Comparison of ENCODE assay signal across 21 cellular contexts in genomic region chr19:3931041-3931440, GRCh38. TPM values are rescaled to one million over a fixed set of nuclear protein-coding genes. Genes with fewer than 3 reads are reported as not detected.
DNase-seq lines count a peak whose midpoint lies in the region; ATAC-seq, FAIRE-seq and TF ChIP-seq lines count a peak whose summit lies in the region.
"Had no signal": no experiment of that assay in that cellular context is flagged by ENCODE, and none has a peak within 500 bp of the region (broad histone marks: within the 10 kb centered on the region; RNA-seq: fewer than 3 reads in every experiment).

No MANE protein-coding gene starts in this region.

- no peaks in the 10 kb centered on the region for H3K9me3 ChIP-seq in right lobe of liver
- H3K9me3 ChIP-seq in HepG2 (ENCODE audit: low read length): no peaks in the 10 kb centered on the region
- no peaks in the 10 kb centered on the region for H3K9me3 ChIP-seq in cardiac muscle cell (ENCODE audit: low read depth)
- H3K9me3 ChIP-seq in transverse colon: no peaks in the 10 kb centered on the region
- H3K9me3 ChIP-seq: BLaER1 treated with 17β-estradiol and CSF1 and Interleukin-3, amounts not matched to agents 10 nM and 100 nM; HAP-1; SJSA1 had no signal

- H3K27ac ChIP-seq in right lobe of liver (no peak overlapping the region), HepG2 (ENCODE audit: extremely low read length, insufficient read depth, low read length) (no peak overlapping the region), cardiac muscle cell (peak overlapping the region; percentile 62), transverse colon (no peak overlapping the region)
- H3K27ac ChIP-seq: BLaER1 treated with 17β-estradiol and CSF1 and Interleukin-3, amounts not matched to agents 10 nM and 100 nM; SJSA1 had no signal

- BruUV-seq in HepG2 (replicated peaks; lab: Mats Ljungman, UMichigan): no TSS peak

- no peak overlapping the region for H3K9ac ChIP-seq in HepG2 (ENCODE audit: insufficient read depth, low read depth, low read length)
- H3K9ac ChIP-seq: BLaER1 treated with 17β-estradiol and CSF1 and Interleukin-3, amounts not matched to agents 10 nM and 100 nM had no signal

- no peaks in the 10 kb centered on the region for H3K4me1 Mint-ChIP-seq in natural killer cell

- ATAC-seq in right lobe of liver (peak; percentile 47 to 82 (median 74)), HepG2 (no peak), left lobe of liver (peak; percentile 86), HG03439 (IDR thresholded peaks at IDR 0.05; ENCODE audit: unreplicated experiment) (no peak), natural killer cell (no peak)
- ATAC-seq: K562 had no signal

- TF ChIP-seq EP300 in HepG2 (IDR thresholded peaks at IDR 0.05; ENCODE audit: low read depth in 2 of 2, low read length in 2 of 2) (no peak), HepG2 (CRISPR knock-in tag; IDR thresholded peaks at IDR 0.05; ENCODE audit: borderline replicate concordance) (no peak), transverse colon (IDR thresholded peaks at IDR 0.05; ENCODE audit: low read depth) (no peak)

- FAIRE-seq in HepG2 (lab: Jason Lieb, UNC): no peak
- FAIRE-seq: K562 had no signal

- DNase-seq in right lobe of liver (peak in 2 of 3 donors; percentile 36 to 58), HepG2 (ENCODE audit: low spot score) (no peak), cardiac muscle cell (ENCODE audit: low read depth in 1 of 2, low spot score in 1 of 2) (no peak), left lobe of liver (ENCODE audit: low spot score) (peak; percentile 58), transverse colon (peak; percentile 14), NCI-H2029 (lab: John Stamatoyannopoulos, UW) (no peak), natural killer cell (no peak)
- DNase-seq: DMS153, EL, NCI-H1436 treated with DMSO at 0.1 percent for 48 hours, NCI-H2107, NCI-H345, NCI-H69 had no signal

- POLR2A ChIA-PET in HepG2 (lab: Yijun Ruan, JAX): no interaction called here

- H3K36me3 ChIP-seq in right lobe of liver (no peaks in the 10 kb centered on the region), HepG2 (replicated peaks in 1 of 2; ENCODE audit: control insufficient read depth in 1 of 2, insufficient read depth in 2 of 2, low read length in 2 of 2) (no peaks in the 10 kb centered on the region), cardiac muscle cell (no peaks in the 10 kb centered on the region), transverse colon (no peaks in the 10 kb centered on the region)
- H3K36me3 ChIP-seq: BLaER1 treated with 17β-estradiol and CSF1 and Interleukin-3, amounts not matched to agents 10 nM and 100 nM; HAP-1; SJSA1 had no signal

- in situ Hi-C loops in HepG2 (cut with HindIII; ENCODE audit: extremely low pct_ligation_motif_present, low pct_unique_long_range_greater_than_20kb): no loop called here
- in situ Hi-C loops in transverse colon (cut with MboI; ENCODE audit: low pct_ligation_motif_present in 1 of 4, low pct_unique_long_range_greater_than_20kb in 1 of 4, low sequenced_read_pairs in 3 of 4): no loop called here

- H4K20me1 ChIP-seq in HepG2 (ENCODE audit: insufficient read depth, low read length): no peaks in the 10 kb centered on the region

- H3K4me2 ChIP-seq in HepG2 (ENCODE audit: low read depth, low read length): no peak overlapping the region
- H3K4me2 ChIP-seq: BLaER1 treated with 17β-estradiol and CSF1 and Interleukin-3, amounts not matched to agents 10 nM and 100 nM had no signal

- intact Hi-C loops in right lobe of liver (cut with DNase I): no loop called here
- intact Hi-C loops in HepG2 (cut with micrococcal nuclease; ENCODE audit: unreplicated experiment): no loop called here
- intact Hi-C loops in transverse colon (cut with DNase I; ENCODE audit: low total_unique reads): no loop called here
- intact Hi-C loops in natural killer cell (cut with micrococcal nuclease): no loop called here

- TF ChIP-seq POLR2A in right lobe of liver (IDR thresholded peaks at IDR 0.05) (no peak), HepG2 (IDR thresholded peaks at IDR 0.05; ENCODE audit: insufficient read depth in 1 of 2, low read depth in 2 of 2, low read length in 2 of 2) (no peak), transverse colon (IDR thresholded peaks at IDR 0.05) (no peak)

- no peak overlapping the region for H2AFZ ChIP-seq in HepG2 (ENCODE audit: low read length)

- H3K4me3 ChIP-seq in right lobe of liver (no peak overlapping the region), HepG2 (replicated peaks in 1 of 3; ENCODE audit: insufficient read depth in 1 of 3, low read depth in 2 of 3, low read length in 3 of 3) (no peak overlapping the region), cardiac muscle cell (no peak overlapping the region), transverse colon (no peak overlapping the region)
- H3K4me3 ChIP-seq: BLaER1 treated with 17β-estradiol and CSF1 and Interleukin-3, amounts not matched to agents 10 nM and 100 nM; HAP-1; K562; SJSA1 had no signal

- CTCF ChIA-PET in HepG2 (lab: Yijun Ruan, JAX; ENCODE audit: low intra/inter-chr PET ratio, low total read pairs): no interaction called here

- no peaks in the 10 kb centered on the region for H3K4me1 ChIP-seq in right lobe of liver
- H3K4me1 ChIP-seq in HepG2 (ENCODE audit: insufficient read depth, low read length): no peaks in the 10 kb centered on the region
- H3K4me1 ChIP-seq in cardiac muscle cell (ENCODE audit: low read depth): peaks cover 3% of the 10 kb centered on the region
- H3K4me1 ChIP-seq in transverse colon: peaks cover 0 to 5% (median 0%) of the 10 kb centered on the region in 4 donors
- H3K4me1 ChIP-seq: HAP-1, SJSA1 had no signal

- H3K27ac Mint-ChIP-seq in natural killer cell: no peak overlapping the region

- peaks cover 7 to 8% of the 10 kb centered on the region in 2 donors for H3K27me3 Mint-ChIP-seq in natural killer cell (ENCODE audit: low read depth in 2 of 2)

- no peaks in the 10 kb centered on the region for H3K9me3 Mint-ChIP-seq in natural killer cell

- H3K27me3 ChIP-seq in right lobe of liver (no peaks in the 10 kb centered on the region), HepG2 (ENCODE audit: control insufficient read depth in 1 of 2, insufficient read depth in 2 of 2, low read length in 2 of 2) (peaks cover 3 to 25% of the 10 kb centered on the region in 2 experiments; a peak in 3 of 5 replicates), cardiac muscle cell (no peaks in the 10 kb centered on the region), transverse colon (peaks cover 35% of the 10 kb centered on the region)

- 31% methylated on average over 4 of the region's 8 CpGs for WGBS in right lobe of liver (ENCODE audit: insufficient coverage, low coverage, low lambda C conversion rate, missing lambda C conversion rate)
- WGBS in HepG2 (ENCODE audit: low lambda C conversion rate): 8% methylated on average over 6 of the region's 8 CpGs
- WGBS in transverse colon (ENCODE audit: low coverage in 1 of 2), 2 donors: 61% methylated on average over 8 of the region's 8 CpGs; no CpG with 5 or more reads in 1 of the 2 donors

- no peak for TF ChIP-seq RAD21 in HepG2 (CRISPR knock-in tag; IDR thresholded peaks at IDR 0.05)

- H3K79me2 ChIP-seq in HepG2 (ENCODE audit: insufficient read depth, low read length): no peaks in the 10 kb centered on the region

- TF ChIP-seq CTCF in right lobe of liver (IDR thresholded peaks at IDR 0.05) (no peak), HepG2 (CRISPR knock-in tag; IDR thresholded peaks at IDR 0.05) (no peak), cardiac muscle cell (IDR thresholded peaks at IDR 0.05; ENCODE audit: low read depth, low read length) (no peak), transverse colon (IDR thresholded peaks at IDR 0.05) (no peak), natural killer cell (IDR thresholded peaks at IDR 0.05) (no peak)

- H3K4me3 Mint-ChIP-seq in natural killer cell: no peak overlapping the region

- no peaks in the 10 kb centered on the region for H3K36me3 Mint-ChIP-seq in natural killer cell

RNA-seq across cellular contexts. Expression of gene NMRK2, which starts 1.8 kb away (rescaled TPM):
- total RNA-seq in right lobe of liver (under 1 TPM in 1 of 6 experiments, not detected in 5; 0.17 TPM), HepG2 (2016; rRNA removed; fragmentation: Illumina TruSeq; extraction: Trizol) (not detected in 2 replicates), cardiac muscle cell (32.9 and 46.5 TPM in 2 replicates), left lobe of liver (not detected), transverse colon (under 1 TPM in 1 of 4 donors, not detected in 3; 0.41 TPM), natural killer cell (not detected)
- not detected in 2 replicates for total RNA-seq in HepG2 (2016; cell fraction: cytosol; rRNA removed; fragmentation: Illumina TruSeq; extraction: Trizol; ENCODE audit: low read depth)
- not detected in 2 replicates for total RNA-seq in HepG2 (2016; cell fraction: insoluble cytoplasmic fraction; rRNA removed; fragmentation: Illumina TruSeq; extraction: Trizol)
- total RNA-seq in HepG2 (2016; cell fraction: membrane; rRNA removed; fragmentation: Illumina TruSeq; extraction: Trizol): not detected in 2 replicates
- total RNA-seq in HepG2 (2016; cell fraction: nucleus; rRNA removed; fragmentation: Illumina TruSeq; extraction: Trizol): not detected in 2 replicates
- polyA plus RNA-seq in HepG2 (2011; rRNA removed) (not detected in 2 replicates), cardiac muscle cell (34.3 and 39.4 TPM in 2 replicates)
- not detected in 2 replicates for polyA plus RNA-seq in HepG2 (2011; cell fraction: cytosol; rRNA removed)
- polyA plus RNA-seq in HepG2 (2011; cell fraction: nucleus; rRNA removed): not detected in 2 replicates
- not detected in 2 replicates for polyA plus RNA-seq in HepG2 (2012)
- not detected in 2 replicates for polyA plus RNA-seq in HepG2 (2016; cell fraction: cytosol; fragmentation: Illumina TruSeq; extraction: Trizol; ENCODE audit: low read depth)
- polyA plus RNA-seq in HepG2 (2016; cell fraction: insoluble cytoplasmic fraction; fragmentation: Illumina TruSeq; extraction: Trizol; ENCODE audit: low read depth): not detected in 2 replicates
- polyA plus RNA-seq in HepG2 (2016; cell fraction: membrane; fragmentation: Illumina TruSeq; extraction: Trizol; ENCODE audit: low read depth): not detected in 2 replicates
- not detected in 2 replicates for polyA plus RNA-seq in HepG2 (2016; cell fraction: nucleus; fragmentation: Illumina TruSeq; extraction: Trizol; ENCODE audit: insufficient read depth, low read depth)
- polyA minus RNA-seq in HepG2 (2011; rRNA and poly(A)+ RNA removed; ENCODE audit: low replicate concordance): not detected in 2 replicates
- not detected in 2 replicates for polyA minus RNA-seq in HepG2 (2011; cell fraction: cytosol; rRNA and poly(A)+ RNA removed)
- polyA minus RNA-seq in HepG2 (2011; cell fraction: nucleus; rRNA and poly(A)+ RNA removed): not detected in 2 replicates
- total RNA-seq: A172, HT1080, K562, RPMI7951, SJSA1 had no signal
- polyA plus RNA-seq: K562 had no signal

RNA-seq across cellular contexts. Expression of gene DAPK3, which starts 39.9 kb away (rescaled TPM):
- total RNA-seq in right lobe of liver (10 to 100 TPM; 13.1 to 63.7 (median 24.9) TPM), HepG2 (2016; rRNA removed; fragmentation: Illumina TruSeq; extraction: Trizol) (22.0 and 30.5 TPM in 2 replicates), cardiac muscle cell (133 and 157 TPM in 2 replicates), left lobe of liver (20.4 TPM), transverse colon (10 to 100 TPM; 54.6 to 89.0 (median 82.3) TPM), natural killer cell (10 to 100 TPM; 54.3 to 66.4 (median 58.1) TPM)
- 5.0 and 5.5 TPM in 2 replicates for total RNA-seq in HepG2 (2016; cell fraction: cytosol; rRNA removed; fragmentation: Illumina TruSeq; extraction: Trizol; ENCODE audit: low read depth)
- 18.7 and 32.5 TPM in 2 replicates for total RNA-seq in HepG2 (2016; cell fraction: insoluble cytoplasmic fraction; rRNA removed; fragmentation: Illumina TruSeq; extraction: Trizol)
- 9.6 and 13.4 TPM in 2 replicates for total RNA-seq in HepG2 (2016; cell fraction: membrane; rRNA removed; fragmentation: Illumina TruSeq; extraction: Trizol)
- total RNA-seq in HepG2 (2016; cell fraction: nucleus; rRNA removed; fragmentation: Illumina TruSeq; extraction: Trizol): 20.1 and 21.1 TPM in 2 replicates
- polyA plus RNA-seq in HepG2 (2011; rRNA removed) (37.3 and 51.9 TPM in 2 replicates), cardiac muscle cell (72.1 and 90.2 TPM in 2 replicates)
- polyA plus RNA-seq in HepG2 (2011; cell fraction: cytosol; rRNA removed): 36.9 and 42.7 TPM in 2 replicates
- 102 and 107 TPM in 2 replicates for polyA plus RNA-seq in HepG2 (2011; cell fraction: nucleus; rRNA removed)
- 20.1 and 33.8 TPM in 2 replicates for polyA plus RNA-seq in HepG2 (2012)
- 2.6 and 2.9 TPM in 2 replicates for polyA plus RNA-seq in HepG2 (2016; cell fraction: cytosol; fragmentation: Illumina TruSeq; extraction: Trizol; ENCODE audit: low read depth)
- 20.1 and 23.6 TPM in 2 replicates for polyA plus RNA-seq in HepG2 (2016; cell fraction: insoluble cytoplasmic fraction; fragmentation: Illumina TruSeq; extraction: Trizol; ENCODE audit: low read depth)
- polyA plus RNA-seq in HepG2 (2016; cell fraction: membrane; fragmentation: Illumina TruSeq; extraction: Trizol; ENCODE audit: low read depth): 5.9 and 6.0 TPM in 2 replicates
- polyA plus RNA-seq in HepG2 (2016; cell fraction: nucleus; fragmentation: Illumina TruSeq; extraction: Trizol; ENCODE audit: insufficient read depth, low read depth): 45.3 and 46.8 TPM in 2 replicates
- polyA minus RNA-seq in HepG2 (2011; rRNA and poly(A)+ RNA removed; ENCODE audit: low replicate concordance): 44.0 and 66.3 TPM in 2 replicates
- 15.7 and 22.0 TPM in 2 replicates for polyA minus RNA-seq in HepG2 (2011; cell fraction: cytosol; rRNA and poly(A)+ RNA removed)
- polyA minus RNA-seq in HepG2 (2011; cell fraction: nucleus; rRNA and poly(A)+ RNA removed): 24.7 and 27.2 TPM in 2 replicates

RNA-seq across cellular contexts. Expression of gene ATCAY, which starts 50.6 kb away (rescaled TPM):
- total RNA-seq in right lobe of liver (not detected), HepG2 (2016; rRNA removed; fragmentation: Illumina TruSeq; extraction: Trizol) (not detected in 2 replicates), cardiac muscle cell (0.15 and 0.25 TPM in 2 replicates), left lobe of liver (not detected), transverse colon (under 1 TPM in 3 of 4 donors, not detected in 1; 0.32 to 0.60 (median 0.55) TPM), natural killer cell (not detected)
- not detected in 2 replicates for total RNA-seq in HepG2 (2016; cell fraction: cytosol; rRNA removed; fragmentation: Illumina TruSeq; extraction: Trizol; ENCODE audit: low read depth)
- total RNA-seq in HepG2 (2016; cell fraction: insoluble cytoplasmic fraction; rRNA removed; fragmentation: Illumina TruSeq; extraction: Trizol): not detected in 2 replicates
- total RNA-seq in HepG2 (2016; cell fraction: membrane; rRNA removed; fragmentation: Illumina TruSeq; extraction: Trizol): not detected in 2 replicates
- not detected in 2 replicates for total RNA-seq in HepG2 (2016; cell fraction: nucleus; rRNA removed; fragmentation: Illumina TruSeq; extraction: Trizol)
- polyA plus RNA-seq in HepG2 (2011; rRNA removed) (not detected in 2 replicates), cardiac muscle cell (0.29 and 0.40 TPM in 2 replicates)
- polyA plus RNA-seq in HepG2 (2011; cell fraction: cytosol; rRNA removed): not detected in 2 replicates
- not detected in 2 replicates for polyA plus RNA-seq in HepG2 (2011; cell fraction: nucleus; rRNA removed)
- not detected in 2 replicates for polyA plus RNA-seq in HepG2 (2012)
- polyA plus RNA-seq in HepG2 (2016; cell fraction: cytosol; fragmentation: Illumina TruSeq; extraction: Trizol; ENCODE audit: low read depth): not detected in 2 replicates
- polyA plus RNA-seq in HepG2 (2016; cell fraction: insoluble cytoplasmic fraction; fragmentation: Illumina TruSeq; extraction: Trizol; ENCODE audit: low read depth): not detected in 2 replicates
- polyA plus RNA-seq in HepG2 (2016; cell fraction: membrane; fragmentation: Illumina TruSeq; extraction: Trizol; ENCODE audit: low read depth): not detected in 2 replicates
- not detected in 2 replicates for polyA plus RNA-seq in HepG2 (2016; cell fraction: nucleus; fragmentation: Illumina TruSeq; extraction: Trizol; ENCODE audit: insufficient read depth, low read depth)
- not detected in 2 replicates for polyA minus RNA-seq in HepG2 (2011; rRNA and poly(A)+ RNA removed; ENCODE audit: low replicate concordance)
- polyA minus RNA-seq in HepG2 (2011; cell fraction: cytosol; rRNA and poly(A)+ RNA removed): not detected in 2 replicates
- not detected in 2 replicates for polyA minus RNA-seq in HepG2 (2011; cell fraction: nucleus; rRNA and poly(A)+ RNA removed)
- total RNA-seq: A172, HT1080, K562, RPMI7951 had no signal
- polyA plus RNA-seq: K562 had no signal

RNA-seq across cellular contexts. Expression of gene EEF2, which starts 54.2 kb away (rescaled TPM):
- 1,000 to 10,000 TPM in 4 of 6 experiments, 100 to 1,000 TPM in 2; 933 to 1,231 (median 1,031) TPM for total RNA-seq in right lobe of liver
- total RNA-seq in HepG2 (2016; rRNA removed; fragmentation: Illumina TruSeq; extraction: Trizol): 1,722 and 1,777 TPM in 2 replicates
- 663 and 837 TPM in 2 replicates for total RNA-seq in HepG2 (2016; cell fraction: cytosol; rRNA removed; fragmentation: Illumina TruSeq; extraction: Trizol; ENCODE audit: low read depth)
- 1,312 and 1,845 TPM in 2 replicates for total RNA-seq in HepG2 (2016; cell fraction: insoluble cytoplasmic fraction; rRNA removed; fragmentation: Illumina TruSeq; extraction: Trizol)
- total RNA-seq in HepG2 (2016; cell fraction: membrane; rRNA removed; fragmentation: Illumina TruSeq; extraction: Trizol): 2,334 and 2,783 TPM in 2 replicates
- total RNA-seq in HepG2 (2016; cell fraction: nucleus; rRNA removed; fragmentation: Illumina TruSeq; extraction: Trizol): 709 and 773 TPM in 2 replicates
- 1,441 and 1,465 TPM in 2 replicates for polyA plus RNA-seq in HepG2 (2011; rRNA removed)
- polyA plus RNA-seq in HepG2 (2011; cell fraction: cytosol; rRNA removed): 1,619 and 2,301 TPM in 2 replicates
- 945 and 1,058 TPM in 2 replicates for polyA plus RNA-seq in HepG2 (2011; cell fraction: nucleus; rRNA removed)
- polyA plus RNA-seq in HepG2 (2012): 2,825 and 3,817 TPM in 2 replicates
- polyA plus RNA-seq in HepG2 (2016; cell fraction: cytosol; fragmentation: Illumina TruSeq; extraction: Trizol; ENCODE audit: low read depth): 660 and 778 TPM in 2 replicates
- 1,198 and 1,548 TPM in 2 replicates for polyA plus RNA-seq in HepG2 (2016; cell fraction: insoluble cytoplasmic fraction; fragmentation: Illumina TruSeq; extraction: Trizol; ENCODE audit: low read depth)
- 1,837 and 2,206 TPM in 2 replicates for polyA plus RNA-seq in HepG2 (2016; cell fraction: membrane; fragmentation: Illumina TruSeq; extraction: Trizol; ENCODE audit: low read depth)
- polyA plus RNA-seq in HepG2 (2016; cell fraction: nucleus; fragmentation: Illumina TruSeq; extraction: Trizol; ENCODE audit: insufficient read depth, low read depth): 1,012 and 1,080 TPM in 2 replicates
- 1,462 and 3,209 TPM in 2 replicates for polyA minus RNA-seq in HepG2 (2011; rRNA and poly(A)+ RNA removed; ENCODE audit: low replicate concordance)
- 1,805 and 1,823 TPM in 2 replicates for polyA minus RNA-seq in HepG2 (2011; cell fraction: cytosol; rRNA and poly(A)+ RNA removed)
- 434 and 615 TPM in 2 replicates for polyA minus RNA-seq in HepG2 (2011; cell fraction: nucleus; rRNA and poly(A)+ RNA removed)
- total RNA-seq in cardiac muscle cell: 2,213 and 2,849 TPM in 2 replicates
- 316 and 530 TPM in 2 replicates for polyA plus RNA-seq in cardiac muscle cell
- 1,272 TPM for total RNA-seq in left lobe of liver
- 1,000 to 10,000 TPM; 1,013 to 1,686 (median 1,532) TPM for total RNA-seq in transverse colon
- total RNA-seq in natural killer cell: 1,000 to 10,000 TPM; 1,302 to 1,442 (median 1,437) TPM

Comparison
In these comparisons a context has a peak if more than half of its experiments do, and no peak if none do; other contexts are left out.
1. ATAC-seq: peak in right lobe of liver (4 of 4) and left lobe of liver (single experiment); none in HepG2 (single experiment), HG03439 (single experiment) and natural killer cell (0 of 3).
2. DNase-seq: peak in right lobe of liver (2 of 3), left lobe of liver (single experiment) and transverse colon (single experiment); none in HepG2 (single experiment), cardiac muscle cell (0 of 2), NCI-H2029 (single experiment) and natural killer cell (single experiment).
3. RNA of gene NMRK2, which starts 1.8 kb away (total RNA-seq): 32.9 to 46.5 TPM in cardiac muscle cell; 0.41 TPM in transverse colon, 0.17 TPM in right lobe of liver, not detected in HepG2, not detected in left lobe of liver (single experiment) and not detected in natural killer cell; every median in the first group is over 10 times any median in the second.